Comparison of ENCODE assay signal across 18 cellular contexts in the genomic region with DNA sequence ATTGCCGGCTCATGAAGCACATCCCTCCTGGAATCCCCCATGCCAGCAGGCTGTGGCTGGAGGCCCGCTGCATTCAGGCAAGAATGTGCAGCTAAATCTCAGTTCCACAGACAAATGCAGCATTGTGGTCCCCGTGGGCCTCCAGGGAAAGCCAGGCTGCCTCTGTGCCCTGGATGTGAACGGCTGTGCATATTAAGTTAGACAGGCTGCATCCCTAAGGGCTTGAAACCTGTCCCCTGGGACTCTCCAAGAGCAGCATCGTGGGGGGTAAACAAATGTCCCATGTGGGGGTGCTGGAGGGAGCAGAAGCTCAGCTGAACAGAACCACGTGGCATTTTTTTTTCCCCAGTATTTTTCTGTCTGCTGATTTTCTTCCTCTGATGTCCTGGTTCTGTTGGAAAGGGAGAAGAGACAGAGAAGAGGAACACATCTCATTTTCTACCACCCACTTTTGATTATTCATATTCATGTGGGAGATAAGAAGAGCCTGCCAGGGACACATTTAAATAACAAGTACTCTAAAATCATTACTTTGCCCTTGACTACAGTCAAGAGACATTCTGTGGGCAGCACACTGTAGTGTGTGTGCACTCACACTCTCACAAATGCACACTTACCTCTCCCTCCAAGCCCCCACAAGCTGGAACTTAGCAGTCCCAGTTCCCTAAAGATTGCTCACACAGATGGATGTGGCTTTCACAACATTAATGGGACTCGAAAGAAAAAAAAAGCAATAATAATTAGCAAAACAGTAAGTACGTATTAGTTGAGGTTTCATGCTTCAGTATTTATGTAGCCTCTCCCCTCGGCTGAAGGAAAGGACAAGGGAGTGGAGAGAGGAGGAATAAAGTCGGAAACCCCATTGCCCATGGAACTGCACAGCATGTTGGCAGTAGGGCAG. TPM values are rescaled to one million over a fixed set of nuclear protein-coding genes. Genes with fewer than 3 reads are reported as not detected.
DNase-seq lines count a peak whose midpoint lies in the region; ATAC-seq and TF ChIP-seq lines count a peak whose summit lies in the region.
"Had no signal": no experiment of that assay in that cellular context is flagged by ENCODE, and none has a peak within 500 bp of the region (broad histone marks: within the 10 kb centered on the region; RNA-seq: fewer than 3 reads in every experiment).

No MANE protein-coding gene starts in this region.

- H3K79me2 ChIP-seq in SK-N-SH (ENCODE audit: insufficient read depth): no peaks in the 10 kb centered on the region

- WGBS in SK-N-SH (ENCODE audit: low lambda C conversion rate): 72% methylated on average over 8 of the region's 10 CpGs
- whole genome bisulfite sequencing in sigmoid colon, 2 donors: 74 to 89% methylated on average over 10 of the region's 10 CpGs

- no peaks in the 10 kb centered on the region for H3K36me3 ChIP-seq in SK-N-SH (replicated peaks in 1 of 2; ENCODE audit: control insufficient read depth in 1 of 2, insufficient read depth in 2 of 2, low read length in 1 of 2)
- H3K36me3 ChIP-seq in right atrium auricular region: no peaks in the 10 kb centered on the region
- peaks cover 0 to 5% (median 0%) of the 10 kb centered on the region in 4 donors for H3K36me3 ChIP-seq in sigmoid colon
- H3K36me3 ChIP-seq: gastrocnemius medialis, transverse colon had no signal

- no peak for TF ChIP-seq POLR2A in sigmoid colon (IDR thresholded peaks at IDR 0.05)

- no peak for TF ChIP-seq EP300 in SK-N-SH (IDR thresholded peaks at IDR 0.05; ENCODE audit: borderline replicate concordance in 1 of 2, low read depth in 1 of 2, low read length in 1 of 2)
- TF ChIP-seq EP300 in sigmoid colon (IDR thresholded peaks at IDR 0.05): no peak

- CTCF ChIA-PET in SK-N-SH (lab: Yijun Ruan, JAX): no interaction called here

- no peak for ATAC-seq in SK-N-SH treated with all-trans-retinoic acid at 6 μM for 48 hours
- ATAC-seq: gastrocnemius medialis, left lobe of liver had no signal

- H3K27ac ChIP-seq in SK-N-SH (ENCODE audit: low read depth in 2 of 2, low read length in 1 of 2): peak overlapping the region in 1 of 2 experiments; percentile 28; a peak in 1 of 4 replicates
- peak overlapping the region; percentile 79 to 87 for H3K27ac ChIP-seq in right atrium auricular region
- H3K27ac ChIP-seq in substantia nigra (ENCODE audit: low read depth, low read length, poor library complexity, severe bottlenecking): peak overlapping the region; percentile 80
- H3K27ac ChIP-seq in sigmoid colon: no peak overlapping the region
- H3K27ac ChIP-seq: ascending aorta, gastrocnemius medialis, neutrophil, transverse colon had no signal

- H2AFZ ChIP-seq in SK-N-SH (ENCODE audit: low read depth): no peak overlapping the region

- no peak for TF ChIP-seq RAD21 in SK-N-SH (IDR thresholded peaks at IDR 0.05; ENCODE audit: low read length)

- H3F3A ChIP-seq in SK-N-SH (replicated peaks; ENCODE audit: insufficient read depth): no peaks in the 10 kb centered on the region

- POLR2A ChIA-PET in SK-N-SH (lab: Yijun Ruan, JAX): no interaction called here

- no peak overlapping the region for H3K4me2 ChIP-seq in SK-N-SH

- peaks cover 0 to 12% of the 10 kb centered on the region in 2 experiments; a peak in 2 of 4 replicates for H3K4me1 ChIP-seq in SK-N-SH (ENCODE audit: control insufficient read depth in 1 of 2, insufficient read depth in 2 of 2, low read depth in 1 of 2, low read length in 1 of 2)
- peaks cover 0 to 89% of the 10 kb centered on the region in 2 donors for H3K4me1 ChIP-seq in right atrium auricular region
- H3K4me1 ChIP-seq in sigmoid colon: peaks cover 0 to 29% (median 5%) of the 10 kb centered on the region in 4 donors
- H3K4me1 ChIP-seq: ascending aorta had no signal

- H3K4me3 ChIP-seq in SK-N-SH (ENCODE audit: low read depth in 2 of 2, low read length in 1 of 2) (no peak overlapping the region), right atrium auricular region (no peak overlapping the region), sigmoid colon (no peak overlapping the region)
- H3K4me3 ChIP-seq: ascending aorta, gastrocnemius medialis, transverse colon had no signal

- H3K27me3 ChIP-seq in SK-N-SH (ENCODE audit: insufficient read depth) (no peaks in the 10 kb centered on the region), right atrium auricular region (no peaks in the 10 kb centered on the region), sigmoid colon (no peaks in the 10 kb centered on the region)
- H3K27me3 ChIP-seq: ascending aorta, gastrocnemius medialis, neutrophil, transverse colon had no signal

- intact Hi-C loops in sigmoid colon (cut with DNase I): no loop called here

- no peaks in the 10 kb centered on the region for H3K9me3 ChIP-seq in SK-N-SH
- H3K9me3 ChIP-seq in right atrium auricular region: no peaks in the 10 kb centered on the region
- no peaks in the 10 kb centered on the region for H3K9me3 ChIP-seq in sigmoid colon
- H3K9me3 ChIP-seq: ascending aorta, gastrocnemius medialis, neutrophil, transverse colon had no signal

- H3K9ac ChIP-seq in SK-N-SH: no peak overlapping the region

- H4K20me1 ChIP-seq in SK-N-SH (ENCODE audit: insufficient read depth): no peaks in the 10 kb centered on the region

- TF ChIP-seq CTCF in SK-N-SH (IDR thresholded peaks at IDR 0.05): no peak
- no peak for TF ChIP-seq CTCF in right atrium auricular region (IDR thresholded peaks at IDR 0.05)
- no peak for TF ChIP-seq CTCF in sigmoid colon (IDR thresholded peaks at IDR 0.05)

- no peaks in the 10 kb centered on the region for H3K9me2 ChIP-seq in SK-N-SH

- DNase-seq in SK-N-SH: peak; percentile 38
- DNase-seq in anterior cingulate cortex (lab: John Stamatoyannopoulos, UW): peak in 55 of 58 donors; percentile 17 to 84 (median 62)
- DNase-seq in right atrium auricular region (ENCODE audit: low spot score): no peak
- DNase-seq in substantia nigra (lab: John Stamatoyannopoulos, UW): peak in 46 of 49 donors; percentile 19 to 83 (median 58)
- DNase-seq in DMS53 (lab: John Stamatoyannopoulos, UW): no peak
- DNase-seq in NOMO-1 (lab: John Stamatoyannopoulos, UW; ENCODE audit: unreplicated experiment in 2 of 2): no peak
- no peak for DNase-seq in sigmoid colon
- DNase-seq: activated T-cell treated with anti-CD3 and anti-CD28 coated beads, Interleukin-2, amount 50 U/mL, for 1 hour; DMS79; effector memory CD4-positive, alpha-beta T cell; gastrocnemius medialis; NCI-H1694 treated with DMSO at 0.1 percent for 48 hours; T-helper 1 cell; transverse colon had no signal

TF ChIP-seq in SK-N-SH, 30 proteins besides CTCF, POLR2A, EP300 and RAD21:
- TF ChIP-seq MXI1 (IDR thresholded peaks at IDR 0.05; ENCODE audit: low read depth, low read length) (peak; percentile 33; the same call in 1 of the 2 replicates), TEAD4 (IDR thresholded peaks at IDR 0.05; ENCODE audit: borderline replicate concordance, insufficient read depth) (no peak)

TF ChIP-seq in SK-N-SH treated with all-trans-retinoic acid at 6 μM for 48 hours, 23 proteins besides CTCF, POLR2A, EP300 and RAD21 (continues in another document):
- TF ChIP-seq, protein P1, sequence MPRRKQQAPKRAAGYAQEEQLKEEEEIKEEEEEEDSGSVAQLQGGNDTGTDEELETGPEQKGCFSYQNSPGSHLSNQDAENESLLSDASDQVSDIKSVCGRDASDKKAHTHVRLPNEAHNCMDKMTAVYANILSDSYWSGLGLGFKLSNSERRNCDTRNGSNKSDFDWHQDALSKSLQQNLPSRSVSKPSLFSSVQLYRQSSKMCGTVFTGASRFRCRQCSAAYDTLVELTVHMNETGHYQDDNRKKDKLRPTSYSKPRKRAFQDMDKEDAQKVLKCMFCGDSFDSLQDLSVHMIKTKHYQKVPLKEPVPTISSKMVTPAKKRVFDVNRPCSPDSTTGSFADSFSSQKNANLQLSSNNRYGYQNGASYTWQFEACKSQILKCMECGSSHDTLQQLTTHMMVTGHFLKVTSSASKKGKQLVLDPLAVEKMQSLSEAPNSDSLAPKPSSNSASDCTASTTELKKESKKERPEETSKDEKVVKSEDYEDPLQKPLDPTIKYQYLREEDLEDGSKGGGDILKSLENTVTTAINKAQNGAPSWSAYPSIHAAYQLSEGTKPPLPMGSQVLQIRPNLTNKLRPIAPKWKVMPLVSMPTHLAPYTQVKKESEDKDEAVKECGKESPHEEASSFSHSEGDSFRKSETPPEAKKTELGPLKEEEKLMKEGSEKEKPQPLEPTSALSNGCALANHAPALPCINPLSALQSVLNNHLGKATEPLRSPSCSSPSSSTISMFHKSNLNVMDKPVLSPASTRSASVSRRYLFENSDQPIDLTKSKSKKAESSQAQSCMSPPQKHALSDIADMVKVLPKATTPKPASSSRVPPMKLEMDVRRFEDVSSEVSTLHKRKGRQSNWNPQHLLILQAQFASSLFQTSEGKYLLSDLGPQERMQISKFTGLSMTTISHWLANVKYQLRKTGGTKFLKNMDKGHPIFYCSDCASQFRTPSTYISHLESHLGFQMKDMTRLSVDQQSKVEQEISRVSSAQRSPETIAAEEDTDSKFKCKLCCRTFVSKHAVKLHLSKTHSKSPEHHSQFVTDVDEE (CRISPR knock-in tag; IDR thresholded peaks at IDR 0.05): no peak
- TF ChIP-seq, protein P2, sequence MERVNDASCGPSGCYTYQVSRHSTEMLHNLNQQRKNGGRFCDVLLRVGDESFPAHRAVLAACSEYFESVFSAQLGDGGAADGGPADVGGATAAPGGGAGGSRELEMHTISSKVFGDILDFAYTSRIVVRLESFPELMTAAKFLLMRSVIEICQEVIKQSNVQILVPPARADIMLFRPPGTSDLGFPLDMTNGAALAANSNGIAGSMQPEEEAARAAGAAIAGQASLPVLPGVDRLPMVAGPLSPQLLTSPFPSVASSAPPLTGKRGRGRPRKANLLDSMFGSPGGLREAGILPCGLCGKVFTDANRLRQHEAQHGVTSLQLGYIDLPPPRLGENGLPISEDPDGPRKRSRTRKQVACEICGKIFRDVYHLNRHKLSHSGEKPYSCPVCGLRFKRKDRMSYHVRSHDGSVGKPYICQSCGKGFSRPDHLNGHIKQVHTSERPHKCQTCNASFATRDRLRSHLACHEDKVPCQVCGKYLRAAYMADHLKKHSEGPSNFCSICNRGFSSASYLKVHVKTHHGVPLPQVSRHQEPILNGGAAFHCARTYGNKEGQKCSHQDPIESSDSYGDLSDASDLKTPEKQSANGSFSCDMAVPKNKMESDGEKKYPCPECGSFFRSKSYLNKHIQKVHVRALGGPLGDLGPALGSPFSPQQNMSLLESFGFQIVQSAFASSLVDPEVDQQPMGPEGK (CRISPR knock-in tag; IDR thresholded peaks at IDR 0.05; ENCODE audit: borderline replicate concordance): no peak
- TF ChIP-seq RARB (CRISPR knock-in tag; IDR thresholded peaks at IDR 0.05) (no peak), PPARA (CRISPR knock-in tag; IDR thresholded peaks at IDR 0.05; ENCODE audit: borderline replicate concordance) (no peak)

RNA-seq across cellular contexts. Expression of a gene that starts 16.9 kb away (rescaled TPM):
- polyA plus RNA-seq in SK-N-SH (2012; rRNA removed) (1.6 and 2.0 TPM in 2 replicates), sigmoid colon (1 to 10 TPM; 2.3 to 6.5 (median 3.0) TPM)
- polyA plus RNA-seq in SK-N-SH (2012; cell fraction: cytosol; rRNA removed): 1.2 and 1.4 TPM in 2 replicates
- polyA plus RNA-seq in SK-N-SH (2012; cell fraction: nucleus; rRNA removed): 2.3 and 3.0 TPM in 2 replicates
- total RNA-seq in right atrium auricular region (10 to 100 TPM; 66.2 to 96.3 TPM), sigmoid colon (10 to 100 TPM; 13.3 to 18.3 (median 15.7) TPM)

Comparison
In these comparisons a context has a peak if more than half of its experiments do, and no peak if none do; other contexts are left out.
1. DNase-seq: peak in SK-N-SH (single experiment), anterior cingulate cortex (55 of 58) and substantia nigra (46 of 49); none in right atrium auricular region (single experiment), DMS53 (single experiment), NOMO-1 (0 of 2) and sigmoid colon (single experiment).
2. H3K27ac ChIP-seq: peak in right atrium auricular region (2 of 2) and substantia nigra (single experiment); none in sigmoid colon (0 of 4).